In the genomic region with DNA sequence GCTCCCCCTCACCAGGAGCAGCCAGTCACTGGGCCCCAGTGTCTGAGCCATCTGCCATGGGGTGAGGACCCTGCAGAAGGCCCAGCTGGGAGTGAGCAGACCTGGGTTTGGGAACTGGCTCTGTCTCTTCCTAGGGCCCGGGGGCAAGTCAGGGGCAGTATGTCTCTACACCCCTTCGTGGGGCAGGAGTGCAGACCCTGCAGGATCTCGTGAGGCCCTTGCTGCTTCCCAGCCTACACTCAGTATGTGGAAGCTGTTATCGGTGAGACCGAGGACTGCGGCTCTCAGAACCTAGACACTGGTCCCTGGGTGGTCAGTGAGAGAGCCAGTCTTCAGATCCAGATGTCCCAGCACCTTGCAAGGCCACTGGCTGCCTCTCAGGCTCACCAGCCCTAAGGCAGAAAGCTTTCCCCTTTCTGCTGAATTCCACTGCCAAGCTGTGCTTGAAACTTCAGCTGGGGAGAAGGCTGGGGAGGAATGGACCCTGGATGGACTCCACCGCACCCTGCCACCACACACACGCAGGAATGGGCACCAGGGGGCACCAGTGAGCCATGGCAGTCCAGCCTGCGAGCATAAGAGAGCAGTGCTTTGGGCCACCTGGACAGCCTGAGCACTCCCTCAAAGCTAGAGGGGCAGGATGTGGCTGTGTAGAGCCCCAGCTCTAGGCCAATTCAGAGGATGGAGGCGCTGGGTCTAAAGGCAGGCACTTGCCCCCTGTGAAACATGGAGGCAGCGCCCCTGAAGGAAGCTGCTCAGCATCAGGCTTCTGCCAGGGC, we compare ENCODE assay signal across 1 cellular context.
TF ChIP-seq lines count a peak whose summit lies in the region.

No MANE protein-coding gene starts in this region.

TF ChIP-seq in K562, 482 proteins besides CTCF, POLR2A, EP300 and RAD21 (continued from another document and continues in another):
- TF ChIP-seq ZNF175 (CRISPR knock-in tag; IDR thresholded peaks at IDR 0.05; ENCODE audit: low read depth): no peak
- no peak for TF ChIP-seq KLF13 (tag; IDR thresholded peaks at IDR 0.05; ENCODE audit: borderline replicate concordance, low read depth)
- no peak for TF ChIP-seq ZNF324 (CRISPR knock-in tag; IDR thresholded peaks at IDR 0.05)
- no peak for TF ChIP-seq ZNF197 (CRISPR knock-in tag; IDR thresholded peaks at IDR 0.05; ENCODE audit: low read depth)
- no peak for TF ChIP-seq HDGF (IDR thresholded peaks at IDR 0.05)
- TF ChIP-seq NCOR1 (IDR thresholded peaks at IDR 0.05): no peak
- no peak for TF ChIP-seq ZNF133 (CRISPR knock-in tag; IDR thresholded peaks at IDR 0.05)
- no peak for TF ChIP-seq FOS (IDR thresholded peaks at IDR 0.05; ENCODE audit: extremely low read depth, insufficient read length)
- no peak for TF ChIP-seq C11orf30 (IDR thresholded peaks at IDR 0.05; ENCODE audit: low read depth)
- TF ChIP-seq, protein P1, sequence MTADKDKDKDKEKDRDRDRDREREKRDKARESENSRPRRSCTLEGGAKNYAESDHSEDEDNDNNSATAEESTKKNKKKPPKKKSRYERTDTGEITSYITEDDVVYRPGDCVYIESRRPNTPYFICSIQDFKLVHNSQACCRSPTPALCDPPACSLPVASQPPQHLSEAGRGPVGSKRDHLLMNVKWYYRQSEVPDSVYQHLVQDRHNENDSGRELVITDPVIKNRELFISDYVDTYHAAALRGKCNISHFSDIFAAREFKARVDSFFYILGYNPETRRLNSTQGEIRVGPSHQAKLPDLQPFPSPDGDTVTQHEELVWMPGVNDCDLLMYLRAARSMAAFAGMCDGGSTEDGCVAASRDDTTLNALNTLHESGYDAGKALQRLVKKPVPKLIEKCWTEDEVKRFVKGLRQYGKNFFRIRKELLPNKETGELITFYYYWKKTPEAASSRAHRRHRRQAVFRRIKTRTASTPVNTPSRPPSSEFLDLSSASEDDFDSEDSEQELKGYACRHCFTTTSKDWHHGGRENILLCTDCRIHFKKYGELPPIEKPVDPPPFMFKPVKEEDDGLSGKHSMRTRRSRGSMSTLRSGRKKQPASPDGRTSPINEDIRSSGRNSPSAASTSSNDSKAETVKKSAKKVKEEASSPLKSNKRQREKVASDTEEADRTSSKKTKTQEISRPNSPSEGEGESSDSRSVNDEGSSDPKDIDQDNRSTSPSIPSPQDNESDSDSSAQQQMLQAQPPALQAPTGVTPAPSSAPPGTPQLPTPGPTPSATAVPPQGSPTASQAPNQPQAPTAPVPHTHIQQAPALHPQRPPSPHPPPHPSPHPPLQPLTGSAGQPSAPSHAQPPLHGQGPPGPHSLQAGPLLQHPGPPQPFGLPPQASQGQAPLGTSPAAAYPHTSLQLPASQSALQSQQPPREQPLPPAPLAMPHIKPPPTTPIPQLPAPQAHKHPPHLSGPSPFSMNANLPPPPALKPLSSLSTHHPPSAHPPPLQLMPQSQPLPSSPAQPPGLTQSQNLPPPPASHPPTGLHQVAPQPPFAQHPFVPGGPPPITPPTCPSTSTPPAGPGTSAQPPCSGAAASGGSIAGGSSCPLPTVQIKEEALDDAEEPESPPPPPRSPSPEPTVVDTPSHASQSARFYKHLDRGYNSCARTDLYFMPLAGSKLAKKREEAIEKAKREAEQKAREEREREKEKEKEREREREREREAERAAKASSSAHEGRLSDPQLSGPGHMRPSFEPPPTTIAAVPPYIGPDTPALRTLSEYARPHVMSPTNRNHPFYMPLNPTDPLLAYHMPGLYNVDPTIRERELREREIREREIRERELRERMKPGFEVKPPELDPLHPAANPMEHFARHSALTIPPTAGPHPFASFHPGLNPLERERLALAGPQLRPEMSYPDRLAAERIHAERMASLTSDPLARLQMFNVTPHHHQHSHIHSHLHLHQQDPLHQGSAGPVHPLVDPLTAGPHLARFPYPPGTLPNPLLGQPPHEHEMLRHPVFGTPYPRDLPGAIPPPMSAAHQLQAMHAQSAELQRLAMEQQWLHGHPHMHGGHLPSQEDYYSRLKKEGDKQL (CRISPR knock-in tag; IDR thresholded peaks at IDR 0.05; ENCODE audit: borderline replicate concordance): no peak
- no peak for TF ChIP-seq ADNP (tag; IDR thresholded peaks at IDR 0.05)
- TF ChIP-seq, protein P2, sequence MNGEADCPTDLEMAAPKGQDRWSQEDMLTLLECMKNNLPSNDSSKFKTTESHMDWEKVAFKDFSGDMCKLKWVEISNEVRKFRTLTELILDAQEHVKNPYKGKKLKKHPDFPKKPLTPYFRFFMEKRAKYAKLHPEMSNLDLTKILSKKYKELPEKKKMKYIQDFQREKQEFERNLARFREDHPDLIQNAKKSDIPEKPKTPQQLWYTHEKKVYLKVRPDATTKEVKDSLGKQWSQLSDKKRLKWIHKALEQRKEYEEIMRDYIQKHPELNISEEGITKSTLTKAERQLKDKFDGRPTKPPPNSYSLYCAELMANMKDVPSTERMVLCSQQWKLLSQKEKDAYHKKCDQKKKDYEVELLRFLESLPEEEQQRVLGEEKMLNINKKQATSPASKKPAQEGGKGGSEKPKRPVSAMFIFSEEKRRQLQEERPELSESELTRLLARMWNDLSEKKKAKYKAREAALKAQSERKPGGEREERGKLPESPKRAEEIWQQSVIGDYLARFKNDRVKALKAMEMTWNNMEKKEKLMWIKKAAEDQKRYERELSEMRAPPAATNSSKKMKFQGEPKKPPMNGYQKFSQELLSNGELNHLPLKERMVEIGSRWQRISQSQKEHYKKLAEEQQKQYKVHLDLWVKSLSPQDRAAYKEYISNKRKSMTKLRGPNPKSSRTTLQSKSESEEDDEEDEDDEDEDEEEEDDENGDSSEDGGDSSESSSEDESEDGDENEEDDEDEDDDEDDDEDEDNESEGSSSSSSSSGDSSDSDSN (IDR thresholded peaks at IDR 0.05; ENCODE audit: borderline replicate concordance in 1 of 2, low read depth in 2 of 2, low read length in 2 of 2): no peak
- TF ChIP-seq ZKSCAN8 (CRISPR knock-in tag; IDR thresholded peaks at IDR 0.05): no peak
- peak; percentile 78 for TF ChIP-seq CTBP1 (IDR thresholded peaks at IDR 0.05; ENCODE audit: borderline replicate concordance)
- TF ChIP-seq, protein P3, sequence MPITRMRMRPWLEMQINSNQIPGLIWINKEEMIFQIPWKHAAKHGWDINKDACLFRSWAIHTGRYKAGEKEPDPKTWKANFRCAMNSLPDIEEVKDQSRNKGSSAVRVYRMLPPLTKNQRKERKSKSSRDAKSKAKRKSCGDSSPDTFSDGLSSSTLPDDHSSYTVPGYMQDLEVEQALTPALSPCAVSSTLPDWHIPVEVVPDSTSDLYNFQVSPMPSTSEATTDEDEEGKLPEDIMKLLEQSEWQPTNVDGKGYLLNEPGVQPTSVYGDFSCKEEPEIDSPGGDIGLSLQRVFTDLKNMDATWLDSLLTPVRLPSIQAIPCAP (CRISPR knock-in tag; IDR thresholded peaks at IDR 0.05; ENCODE audit: borderline replicate concordance): no peak
- TF ChIP-seq, protein P4, sequence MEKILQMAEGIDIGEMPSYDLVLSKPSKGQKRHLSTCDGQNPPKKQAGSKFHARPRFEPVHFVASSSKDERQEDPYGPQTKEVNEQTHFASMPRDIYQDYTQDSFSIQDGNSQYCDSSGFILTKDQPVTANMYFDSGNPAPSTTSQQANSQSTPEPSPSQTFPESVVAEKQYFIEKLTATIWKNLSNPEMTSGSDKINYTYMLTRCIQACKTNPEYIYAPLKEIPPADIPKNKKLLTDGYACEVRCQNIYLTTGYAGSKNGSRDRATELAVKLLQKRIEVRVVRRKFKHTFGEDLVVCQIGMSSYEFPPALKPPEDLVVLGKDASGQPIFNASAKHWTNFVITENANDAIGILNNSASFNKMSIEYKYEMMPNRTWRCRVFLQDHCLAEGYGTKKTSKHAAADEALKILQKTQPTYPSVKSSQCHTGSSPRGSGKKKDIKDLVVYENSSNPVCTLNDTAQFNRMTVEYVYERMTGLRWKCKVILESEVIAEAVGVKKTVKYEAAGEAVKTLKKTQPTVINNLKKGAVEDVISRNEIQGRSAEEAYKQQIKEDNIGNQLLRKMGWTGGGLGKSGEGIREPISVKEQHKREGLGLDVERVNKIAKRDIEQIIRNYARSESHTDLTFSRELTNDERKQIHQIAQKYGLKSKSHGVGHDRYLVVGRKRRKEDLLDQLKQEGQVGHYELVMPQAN (IDR thresholded peaks at IDR 0.05; ENCODE audit: borderline replicate concordance): no peak
- no peak for TF ChIP-seq COPS2 (conservative IDR thresholded peaks at IDR 0.05)
- TF ChIP-seq ZFP30 (CRISPR knock-in tag; IDR thresholded peaks at IDR 0.05; ENCODE audit: borderline replicate concordance): no peak
- no peak for TF ChIP-seq ZNF57 (CRISPR knock-in tag; IDR thresholded peaks at IDR 0.05)
- TF ChIP-seq, protein P5, sequence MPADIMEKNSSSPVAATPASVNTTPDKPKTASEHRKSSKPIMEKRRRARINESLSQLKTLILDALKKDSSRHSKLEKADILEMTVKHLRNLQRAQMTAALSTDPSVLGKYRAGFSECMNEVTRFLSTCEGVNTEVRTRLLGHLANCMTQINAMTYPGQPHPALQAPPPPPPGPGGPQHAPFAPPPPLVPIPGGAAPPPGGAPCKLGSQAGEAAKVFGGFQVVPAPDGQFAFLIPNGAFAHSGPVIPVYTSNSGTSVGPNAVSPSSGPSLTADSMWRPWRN (IDR thresholded peaks at IDR 0.05; ENCODE audit: low read depth): no peak
- TF ChIP-seq DACH1 (IDR thresholded peaks at IDR 0.05; ENCODE audit: partially characterized antibody): no peak
- no peak for TF ChIP-seq POU5F1 (IDR thresholded peaks at IDR 0.05; ENCODE audit: borderline replicate concordance, low read depth, low read length, partially characterized antibody)
- TF ChIP-seq, protein P6, sequence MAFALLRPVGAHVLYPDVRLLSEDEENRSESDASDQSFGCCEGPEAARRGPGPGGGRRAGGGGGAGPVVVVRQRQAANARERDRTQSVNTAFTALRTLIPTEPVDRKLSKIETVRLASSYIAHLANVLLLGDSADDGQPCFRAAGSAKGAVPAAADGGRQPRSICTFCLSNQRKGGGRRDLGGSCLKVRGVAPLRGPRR (CRISPR knock-in tag; IDR thresholded peaks at IDR 0.05): no peak
- TF ChIP-seq, protein P7, sequence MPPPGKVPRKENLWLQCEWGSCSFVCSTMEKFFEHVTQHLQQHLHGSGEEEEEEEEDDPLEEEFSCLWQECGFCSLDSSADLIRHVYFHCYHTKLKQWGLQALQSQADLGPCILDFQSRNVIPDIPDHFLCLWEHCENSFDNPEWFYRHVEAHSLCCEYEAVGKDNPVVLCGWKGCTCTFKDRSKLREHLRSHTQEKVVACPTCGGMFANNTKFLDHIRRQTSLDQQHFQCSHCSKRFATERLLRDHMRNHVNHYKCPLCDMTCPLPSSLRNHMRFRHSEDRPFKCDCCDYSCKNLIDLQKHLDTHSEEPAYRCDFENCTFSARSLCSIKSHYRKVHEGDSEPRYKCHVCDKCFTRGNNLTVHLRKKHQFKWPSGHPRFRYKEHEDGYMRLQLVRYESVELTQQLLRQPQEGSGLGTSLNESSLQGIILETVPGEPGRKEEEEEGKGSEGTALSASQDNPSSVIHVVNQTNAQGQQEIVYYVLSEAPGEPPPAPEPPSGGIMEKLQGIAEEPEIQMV (tag; conservative IDR thresholded peaks at IDR 0.05; ENCODE audit: low read depth): no peak
- TF ChIP-seq, protein P8, sequence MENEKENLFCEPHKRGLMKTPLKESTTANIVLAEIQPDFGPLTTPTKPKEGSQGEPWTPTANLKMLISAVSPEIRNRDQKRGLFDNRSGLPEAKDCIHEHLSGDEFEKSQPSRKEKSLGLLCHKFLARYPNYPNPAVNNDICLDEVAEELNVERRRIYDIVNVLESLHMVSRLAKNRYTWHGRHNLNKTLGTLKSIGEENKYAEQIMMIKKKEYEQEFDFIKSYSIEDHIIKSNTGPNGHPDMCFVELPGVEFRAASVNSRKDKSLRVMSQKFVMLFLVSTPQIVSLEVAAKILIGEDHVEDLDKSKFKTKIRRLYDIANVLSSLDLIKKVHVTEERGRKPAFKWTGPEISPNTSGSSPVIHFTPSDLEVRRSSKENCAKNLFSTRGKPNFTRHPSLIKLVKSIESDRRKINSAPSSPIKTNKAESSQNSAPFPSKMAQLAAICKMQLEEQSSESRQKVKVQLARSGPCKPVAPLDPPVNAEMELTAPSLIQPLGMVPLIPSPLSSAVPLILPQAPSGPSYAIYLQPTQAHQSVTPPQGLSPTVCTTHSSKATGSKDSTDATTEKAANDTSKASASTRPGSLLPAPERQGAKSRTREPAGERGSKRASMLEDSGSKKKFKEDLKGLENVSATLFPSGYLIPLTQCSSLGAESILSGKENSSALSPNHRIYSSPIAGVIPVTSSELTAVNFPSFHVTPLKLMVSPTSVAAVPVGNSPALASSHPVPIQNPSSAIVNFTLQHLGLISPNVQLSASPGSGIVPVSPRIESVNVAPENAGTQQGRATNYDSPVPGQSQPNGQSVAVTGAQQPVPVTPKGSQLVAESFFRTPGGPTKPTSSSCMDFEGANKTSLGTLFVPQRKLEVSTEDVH (IDR thresholded peaks at IDR 0.05; ENCODE audit: low read depth, partially characterized antibody): no peak
- no peak for TF ChIP-seq BRD9 (IDR thresholded peaks at IDR 0.05; ENCODE audit: low read depth, partially characterized antibody)
- TF ChIP-seq THRAP3 (IDR thresholded peaks at IDR 0.05; ENCODE audit: borderline replicate concordance): no peak
- 0 out of 4 replicates have a peak, but pooled peaks of 1 of the 2 experiments have one; percentile 12 for TF ChIP-seq NRF1 (conservative IDR thresholded peaks at IDR 0.05 in 1 of 2, IDR thresholded peaks at IDR 0.05 in 1 of 2)
- no peak for TF ChIP-seq NFXL1 (CRISPR knock-in tag; IDR thresholded peaks at IDR 0.05)
- TF ChIP-seq RBBP5 (IDR thresholded peaks at IDR 0.05; ENCODE audit: borderline replicate concordance, insufficient read depth, low read length, poor library complexity, severe bottlenecking): no peak
- TF ChIP-seq GABPB1 (CRISPR knock-in tag; IDR thresholded peaks at IDR 0.05): no peak
- no peak for TF ChIP-seq BRCA1 (IDR thresholded peaks at IDR 0.05)
- TF ChIP-seq BRCA1 (CRISPR knock-in tag; IDR thresholded peaks at IDR 0.05): no peak
- TF ChIP-seq ZFX (CRISPR knock-in tag; IDR thresholded peaks at IDR 0.05): no peak
- no peak for TF ChIP-seq MAFK (IDR thresholded peaks at IDR 0.05; ENCODE audit: low read length)
- TF ChIP-seq, protein P9, sequence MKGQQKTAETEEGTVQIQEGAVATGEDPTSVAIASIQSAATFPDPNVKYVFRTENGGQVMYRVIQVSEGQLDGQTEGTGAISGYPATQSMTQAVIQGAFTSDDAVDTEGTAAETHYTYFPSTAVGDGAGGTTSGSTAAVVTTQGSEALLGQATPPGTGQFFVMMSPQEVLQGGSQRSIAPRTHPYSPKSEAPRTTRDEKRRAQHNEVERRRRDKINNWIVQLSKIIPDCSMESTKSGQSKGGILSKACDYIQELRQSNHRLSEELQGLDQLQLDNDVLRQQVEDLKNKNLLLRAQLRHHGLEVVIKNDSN (CRISPR knock-in tag; IDR thresholded peaks at IDR 0.05): no peak
- TF ChIP-seq, protein P10, sequence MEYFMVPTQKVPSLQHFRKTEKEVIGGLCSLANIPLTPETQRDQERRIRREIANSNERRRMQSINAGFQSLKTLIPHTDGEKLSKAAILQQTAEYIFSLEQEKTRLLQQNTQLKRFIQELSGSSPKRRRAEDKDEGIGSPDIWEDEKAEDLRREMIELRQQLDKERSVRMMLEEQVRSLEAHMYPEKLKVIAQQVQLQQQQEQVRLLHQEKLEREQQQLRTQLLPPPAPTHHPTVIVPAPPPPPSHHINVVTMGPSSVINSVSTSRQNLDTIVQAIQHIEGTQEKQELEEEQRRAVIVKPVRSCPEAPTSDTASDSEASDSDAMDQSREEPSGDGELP (CRISPR knock-in tag; IDR thresholded peaks at IDR 0.05; ENCODE audit: borderline replicate concordance): peak; percentile 58; the same call in 1 of the 2 replicates
- TF ChIP-seq, protein P11, sequence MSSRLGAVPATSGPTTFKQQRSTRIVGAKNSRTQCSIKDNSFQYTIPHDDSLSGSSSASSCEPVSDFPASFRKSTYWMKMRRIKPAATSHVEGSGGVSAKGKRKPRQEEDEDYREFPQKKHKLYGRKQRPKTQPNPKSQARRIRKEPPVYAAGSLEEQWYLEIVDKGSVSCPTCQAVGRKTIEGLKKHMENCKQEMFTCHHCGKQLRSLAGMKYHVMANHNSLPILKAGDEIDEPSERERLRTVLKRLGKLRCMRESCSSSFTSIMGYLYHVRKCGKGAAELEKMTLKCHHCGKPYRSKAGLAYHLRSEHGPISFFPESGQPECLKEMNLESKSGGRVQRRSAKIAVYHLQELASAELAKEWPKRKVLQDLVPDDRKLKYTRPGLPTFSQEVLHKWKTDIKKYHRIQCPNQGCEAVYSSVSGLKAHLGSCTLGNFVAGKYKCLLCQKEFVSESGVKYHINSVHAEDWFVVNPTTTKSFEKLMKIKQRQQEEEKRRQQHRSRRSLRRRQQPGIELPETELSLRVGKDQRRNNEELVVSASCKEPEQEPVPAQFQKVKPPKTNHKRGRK (tag; IDR thresholded peaks at IDR 0.05): no peak
